1 cellular context compared by ENCODE assay signal in the genomic region with DNA sequence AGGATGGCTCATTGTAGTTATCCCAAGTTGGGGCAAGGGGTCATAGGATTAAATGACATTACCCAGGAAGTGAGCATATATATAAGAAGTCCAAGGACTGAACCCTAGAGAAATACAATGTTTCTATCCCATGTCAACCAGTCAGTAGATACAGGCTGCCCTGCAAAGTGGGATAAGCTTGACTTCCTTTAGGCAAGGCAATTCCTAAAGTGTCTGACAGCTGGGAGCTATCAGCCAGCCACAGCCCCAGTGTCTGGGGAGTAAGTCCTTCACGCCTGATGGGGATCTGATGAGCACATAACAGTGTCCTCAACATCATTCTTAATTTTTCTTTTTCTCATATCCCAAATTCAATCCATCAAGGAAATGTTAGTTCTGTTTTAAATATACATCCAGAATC.
TF ChIP-seq lines count a peak whose summit lies in the region.

No MANE protein-coding gene starts in this region.

TF ChIP-seq in H1, 55 proteins besides CTCF, POLR2A, EP300 and RAD21 (continued from another document):
- TF ChIP-seq GABPA (IDR thresholded peaks at IDR 0.05; ENCODE audit: borderline replicate concordance, insufficient read depth, low read length) (no peak), BACH1 (IDR thresholded peaks at IDR 0.05; ENCODE audit: low read length) (no peak)
TF ChIP-seq in H1: peak in this region for 0.
